In the genomic region with DNA sequence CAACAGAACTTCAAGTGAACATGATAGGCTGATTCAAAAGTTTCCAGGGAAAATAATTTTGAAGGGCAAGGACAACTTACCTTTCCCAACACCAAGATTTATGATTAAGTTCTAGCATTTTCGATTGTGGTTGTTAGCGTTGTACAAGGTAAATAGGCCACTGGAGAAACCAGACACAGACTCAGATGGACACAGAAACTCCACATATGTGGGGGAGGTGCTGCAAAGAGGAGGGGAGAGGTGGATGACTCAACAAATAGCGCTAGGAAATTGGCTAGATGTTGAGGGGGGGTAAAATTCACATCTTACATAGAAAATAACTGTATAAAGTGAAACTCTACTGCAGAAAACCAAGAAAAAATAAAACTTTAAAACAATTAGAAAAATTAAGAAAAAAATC, we compare ENCODE assay signal across 29 cellular contexts.
"Had no signal": no experiment of that assay in that cellular context is flagged by ENCODE, and none has a peak within 500 bp of the region (broad histone marks: within the 10 kb centered on the region; RNA-seq: fewer than 3 reads in every experiment).

No MANE protein-coding gene starts in this region.

- H3K27ac Mint-ChIP-seq: activated CD4-positive, alpha-beta T cell treated with anti-CD3 and anti-CD28 coated beads, Interleukin-2, amount 10 ng/mL, durations not matched to agents 24 days and 14 days; activated CD8-positive, alpha-beta T cell treated with anti-CD3 and anti-CD28 coated beads for 36 hours; activated naive CD4-positive, alpha-beta T cell treated with anti-CD3 and anti-CD28 coated beads, Interleukin-2, amount 50 U/mL, for 24 hours; activated naive CD8-positive, alpha-beta T cell treated with anti-CD3 and anti-CD28 coated beads, Interleukin-2, amount 10 ng/mL, durations not matched to agents 7 days and 5 days; activated T-cell treated with anti-CD3 and anti-CD28 coated beads, Interleukin-2, amount 50 U/mL, for 72 hours; activated T-helper 17 cell treated with anti-CD3 and anti-CD28 coated beads, Interleukin-2, amount 50 U/mL, for 72 hours had no signal

- H3K9me3 Mint-ChIP-seq: activated CD4-positive, alpha-beta T cell treated with anti-CD3 and anti-CD28 coated beads, Interleukin-2, amount 10 ng/mL, durations not matched to agents 24 days and 14 days; activated naive CD4-positive, alpha-beta T cell treated with anti-CD3 and anti-CD28 coated beads, Interleukin-2, amount 50 U/mL, for 24 hours had no signal

- H3K27ac ChIP-seq: ascending aorta, cardiac muscle cell, SJCRH30, SK-N-MC, WERI-Rb-1 had no signal

- H3K4me3 Mint-ChIP-seq: activated CD4-positive, alpha-beta T cell treated with anti-CD3 and anti-CD28 coated beads, Interleukin-2, amount 10 ng/mL, durations not matched to agents 24 days and 14 days; activated CD8-positive, alpha-beta T cell treated with anti-CD3 and anti-CD28 coated beads for 36 hours; activated naive CD4-positive, alpha-beta T cell treated with anti-CD3 and anti-CD28 coated beads, Interleukin-2, amount 50 U/mL, for 24 hours; activated naive CD8-positive, alpha-beta T cell treated with anti-CD3 and anti-CD28 coated beads, Interleukin-2, amount 10 ng/mL, durations not matched to agents 7 days and 5 days; activated T-cell treated with anti-CD3 and anti-CD28 coated beads, Interleukin-2, amount 50 U/mL, for 72 hours; activated T-helper 17 cell treated with anti-CD3 and anti-CD28 coated beads, Interleukin-2, amount 50 U/mL, for 72 hours; central memory CD8-positive, alpha-beta T cell had no signal

- H3K36me3 Mint-ChIP-seq: activated naive CD4-positive, alpha-beta T cell treated with anti-CD3 and anti-CD28 coated beads, Interleukin-2, amount 50 U/mL, for 24 hours; activated naive CD8-positive, alpha-beta T cell treated with anti-CD3 and anti-CD28 coated beads, Interleukin-2, amount 10 ng/mL, durations not matched to agents 7 days and 5 days had no signal

- H3K4me3 ChIP-seq: ascending aorta, cardiac muscle cell, SJCRH30, SK-N-MC had no signal

- H3K4me1 ChIP-seq: ascending aorta, SJCRH30 had no signal

- DNase-seq: activated CD4-positive, alpha-beta T cell treated with anti-CD3 and anti-CD28 coated beads, Interleukin-2, amount 10 ng/mL, durations not matched to agents 24 days and 14 days; activated CD4-positive, alpha-beta T cell treated with anti-CD3 and anti-CD28 coated beads, Interleukin-2, amount 50 U/mL, for 4 hours; activated CD4-positive, CD25-positive, alpha-beta regulatory T cell; activated CD8-positive, alpha-beta T cell treated with anti-CD3 and anti-CD28 coated beads for 36 hours; activated effector memory CD4-positive, alpha-beta T cell treated with anti-CD3 and anti-CD28 coated beads, Interleukin-2, amount 50 U/mL, for 16 hours; activated naive CD4-positive, alpha-beta T cell; activated naive CD8-positive, alpha-beta T cell treated with anti-CD3 and anti-CD28 coated beads, Interleukin-2, amount 10 ng/mL, durations not matched to agents 7 days and 5 days; activated T-cell treated with anti-CD3 and anti-CD28 coated beads, Interleukin-2, amount 50 U/mL, for 1 hour; activated T-cell treated with anti-CD3 and anti-CD28 coated beads, Interleukin-2, amount 50 U/mL, for 72 hours; amygdala; MM.1S; MV-4-11; NCI-H1092; NCI-H1436 treated with DMSO at 0.1 percent for 48 hours; NCI-H1694 treated with DMSO at 0.1 percent for 48 hours; NCI-H2029; NCI-H510A; NCI-H774; SHP77; SJCRH30; T1000; WERI-Rb-1 had no signal

- H3K27me3 ChIP-seq: ascending aorta, cardiac muscle cell, SJCRH30 had no signal

- H3K36me3 ChIP-seq: ascending aorta, cardiac muscle cell, SJCRH30, WERI-Rb-1 had no signal

- H3K4me1 Mint-ChIP-seq: activated CD4-positive, alpha-beta T cell treated with anti-CD3 and anti-CD28 coated beads, Interleukin-2, amount 10 ng/mL, durations not matched to agents 24 days and 14 days; activated naive CD4-positive, alpha-beta T cell treated with anti-CD3 and anti-CD28 coated beads, Interleukin-2, amount 50 U/mL, for 24 hours; activated naive CD8-positive, alpha-beta T cell treated with anti-CD3 and anti-CD28 coated beads, Interleukin-2, amount 10 ng/mL, durations not matched to agents 7 days and 5 days; central memory CD8-positive, alpha-beta T cell had no signal

- ATAC-seq: activated CD8-positive, alpha-beta T cell treated with anti-CD3 and anti-CD28 coated beads for 36 hours; activated T-cell treated with anti-CD3 and anti-CD28 coated beads, Interleukin-2, amount 50 U/mL, for 72 hours; activated T-helper 17 cell treated with anti-CD3 and anti-CD28 coated beads, Interleukin-2, amount 50 U/mL, for 72 hours; Panc1 had no signal

- H3K9me3 ChIP-seq: ascending aorta, SJCRH30 had no signal
